1 cellular context compared by ENCODE assay signal in the genomic region with DNA sequence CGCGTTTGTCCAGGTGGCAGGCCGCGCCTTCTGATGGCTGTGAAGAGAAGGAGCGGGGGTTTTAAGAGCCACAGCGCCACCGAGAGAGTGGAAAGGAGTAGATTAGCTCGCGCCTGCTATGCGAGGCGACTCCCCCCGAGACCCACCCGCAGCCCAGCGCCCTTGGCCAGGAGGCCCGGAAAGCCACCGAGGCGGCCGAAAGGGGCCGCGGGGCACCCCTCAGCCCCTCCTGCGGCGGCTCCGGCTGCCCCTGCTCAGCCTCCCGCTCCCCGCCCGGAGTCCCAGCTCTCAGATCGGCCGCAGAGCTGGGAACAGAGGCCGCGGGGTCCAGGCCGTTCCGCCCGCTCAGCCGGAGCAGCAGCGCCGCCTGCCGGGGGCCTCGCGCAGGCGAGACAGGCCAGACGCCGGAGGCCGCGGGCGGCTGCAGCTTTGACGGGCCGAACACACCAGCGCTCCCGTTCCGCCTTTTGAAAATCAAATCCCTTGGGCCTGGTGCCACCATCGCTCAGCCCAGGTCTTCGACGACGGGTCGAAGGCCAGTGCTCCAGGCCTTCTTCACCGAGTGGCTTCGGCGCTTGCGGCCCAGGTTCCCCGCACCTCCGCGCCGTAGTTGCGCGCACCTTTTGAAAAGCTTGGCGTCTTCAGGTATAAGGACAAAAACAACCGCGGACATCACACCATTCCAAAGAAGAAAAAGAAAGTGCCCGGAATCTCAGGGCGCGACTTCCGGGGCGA.
TF ChIP-seq lines count a peak whose summit lies in the region.

No MANE protein-coding gene starts in this region.

TF ChIP-seq in HepG2, 621 proteins besides CTCF, POLR2A, EP300 and RAD21 (continues in another document):
- no peak for TF ChIP-seq ZC3H4 (CRISPR knock-in tag; IDR thresholded peaks at IDR 0.05; ENCODE audit: borderline replicate concordance)
- peak; percentile 25; the same call in 1 of the 2 replicates for TF ChIP-seq ZGPAT (CRISPR knock-in tag; IDR thresholded peaks at IDR 0.05)
- TF ChIP-seq ZNF251 (CRISPR knock-in tag; IDR thresholded peaks at IDR 0.05): no peak
- TF ChIP-seq, protein P1, sequence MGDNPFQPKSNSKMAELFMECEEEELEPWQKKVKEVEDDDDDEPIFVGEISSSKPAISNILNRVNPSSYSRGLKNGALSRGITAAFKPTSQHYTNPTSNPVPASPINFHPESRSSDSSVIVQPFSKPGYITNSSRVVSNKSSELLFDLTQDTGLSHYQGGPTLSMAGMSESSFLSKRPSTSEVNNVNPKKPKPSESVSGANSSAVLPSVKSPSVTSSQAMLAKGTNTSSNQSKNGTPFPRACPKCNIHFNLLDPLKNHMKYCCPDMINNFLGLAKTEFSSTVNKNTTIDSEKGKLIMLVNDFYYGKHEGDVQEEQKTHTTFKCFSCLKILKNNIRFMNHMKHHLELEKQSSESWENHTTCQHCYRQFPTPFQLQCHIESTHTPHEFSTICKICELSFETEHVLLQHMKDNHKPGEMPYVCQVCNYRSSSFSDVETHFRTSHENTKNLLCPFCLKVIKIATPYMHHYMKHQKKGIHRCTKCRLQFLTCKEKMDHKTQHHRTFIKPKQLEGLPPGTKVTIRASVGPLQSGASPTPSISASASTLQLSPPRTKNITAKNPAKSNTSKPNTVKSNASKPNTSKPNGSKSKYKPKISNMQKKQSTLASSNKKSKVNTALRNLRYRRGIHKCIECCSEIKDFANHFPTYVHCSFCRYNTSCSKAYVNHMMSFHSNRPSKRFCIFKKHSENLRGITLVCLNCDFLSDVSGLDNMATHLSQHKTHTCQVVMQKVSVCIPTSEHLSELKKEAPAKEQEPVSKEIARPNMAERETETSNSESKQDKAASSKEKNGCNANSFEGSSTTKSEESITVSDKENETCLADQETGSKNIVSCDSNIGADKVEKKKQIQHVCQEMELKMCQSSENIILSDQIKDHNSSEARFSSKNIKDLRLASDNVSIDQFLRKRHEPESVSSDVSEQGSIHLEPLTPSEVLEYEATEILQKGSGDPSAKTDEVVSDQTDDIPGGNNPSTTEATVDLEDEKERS (CRISPR knock-in tag; IDR thresholded peaks at IDR 0.05): no peak
- TF ChIP-seq HNRNPLL (IDR thresholded peaks at IDR 0.05; ENCODE audit: low read depth, low read length, poor library complexity, severe bottlenecking): peak; percentile 33
- TF ChIP-seq SALL1 (CRISPR knock-in tag; IDR thresholded peaks at IDR 0.05): 0 out of 2 replicates have a peak, but pooled peaks have one; percentile 16
- TF ChIP-seq NONO (IDR thresholded peaks at IDR 0.05): no peak
- 0 out of 2 replicates have a peak, but pooled peaks have one; percentile 17 for TF ChIP-seq NONO (CRISPR knock-in tag; conservative IDR thresholded peaks at IDR 0.05)
- TF ChIP-seq YY1 (IDR thresholded peaks at IDR 0.05; ENCODE audit: insufficient read depth, insufficient replicate concordance, low read depth, low read length): peak; percentile 33
- TF ChIP-seq MTA1 (CRISPR knock-in tag; IDR thresholded peaks at IDR 0.05; ENCODE audit: borderline replicate concordance): 0 out of 2 replicates have a peak, but pooled peaks have one; percentile 23
- peak; percentile 50; the same call in 1 of the 2 replicates for TF ChIP-seq GABPB1 (CRISPR knock-in tag; IDR thresholded peaks at IDR 0.05)
- TF ChIP-seq DDIT3 (CRISPR knock-in tag; IDR thresholded peaks at IDR 0.05): no peak
- peak; percentile 71 for TF ChIP-seq STAG1 (CRISPR knock-in tag; IDR thresholded peaks at IDR 0.05)
- TF ChIP-seq, protein P2, sequence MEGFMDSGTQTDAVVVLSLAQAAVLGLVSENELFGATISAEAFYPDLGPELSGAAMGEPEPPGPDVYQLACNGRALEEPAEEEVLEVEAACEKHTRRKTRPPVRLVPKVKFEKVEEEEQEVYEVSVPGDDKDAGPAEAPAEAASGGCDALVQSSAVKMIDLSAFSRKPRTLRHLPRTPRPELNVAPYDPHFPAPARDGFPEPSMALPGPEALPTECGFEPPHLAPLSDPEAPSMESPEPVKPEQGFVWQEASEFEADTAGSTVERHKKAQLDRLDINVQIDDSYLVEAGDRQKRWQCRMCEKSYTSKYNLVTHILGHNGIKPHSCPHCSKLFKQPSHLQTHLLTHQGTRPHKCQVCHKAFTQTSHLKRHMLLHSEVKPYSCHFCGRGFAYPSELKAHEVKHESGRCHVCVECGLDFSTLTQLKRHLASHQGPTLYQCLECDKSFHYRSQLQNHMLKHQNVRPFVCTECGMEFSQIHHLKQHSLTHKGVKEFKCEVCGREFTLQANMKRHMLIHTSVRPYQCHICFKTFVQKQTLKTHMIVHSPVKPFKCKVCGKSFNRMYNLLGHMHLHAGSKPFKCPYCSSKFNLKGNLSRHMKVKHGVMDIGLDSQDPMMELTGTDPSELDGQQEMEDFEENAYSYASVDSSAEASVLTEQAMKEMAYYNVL (CRISPR knock-in tag; IDR thresholded peaks at IDR 0.05; ENCODE audit: borderline replicate concordance): 0 out of 2 replicates have a peak, but pooled peaks have one; percentile 11
- TF ChIP-seq, protein P3, sequence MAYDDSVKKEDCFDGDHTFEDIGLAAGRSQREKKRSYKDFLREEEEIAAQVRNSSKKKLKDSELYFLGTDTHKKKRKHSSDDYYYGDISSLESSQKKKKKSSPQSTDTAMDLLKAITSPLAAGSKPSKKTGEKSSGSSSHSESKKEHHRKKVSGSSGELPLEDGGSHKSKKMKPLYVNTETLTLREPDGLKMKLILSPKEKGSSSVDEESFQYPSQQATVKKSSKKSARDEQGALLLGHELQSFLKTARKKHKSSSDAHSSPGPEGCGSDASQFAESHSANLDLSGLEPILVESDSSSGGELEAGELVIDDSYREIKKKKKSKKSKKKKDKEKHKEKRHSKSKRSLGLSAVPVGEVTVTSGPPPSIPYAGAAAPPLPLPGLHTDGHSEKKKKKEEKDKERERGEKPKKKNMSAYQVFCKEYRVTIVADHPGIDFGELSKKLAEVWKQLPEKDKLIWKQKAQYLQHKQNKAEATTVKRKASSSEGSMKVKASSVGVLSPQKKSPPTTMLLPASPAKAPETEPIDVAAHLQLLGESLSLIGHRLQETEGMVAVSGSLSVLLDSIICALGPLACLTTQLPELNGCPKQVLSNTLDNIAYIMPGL (CRISPR knock-in tag; IDR thresholded peaks at IDR 0.05; ENCODE audit: borderline replicate concordance in 1 of 2, low read depth in 1 of 2): peak in 1 of 2 experiments; percentile 74; a peak in 2 of 4 replicates
- no peak for TF ChIP-seq ZC3H13 (CRISPR knock-in tag; IDR thresholded peaks at IDR 0.05)
- TF ChIP-seq, protein P4, sequence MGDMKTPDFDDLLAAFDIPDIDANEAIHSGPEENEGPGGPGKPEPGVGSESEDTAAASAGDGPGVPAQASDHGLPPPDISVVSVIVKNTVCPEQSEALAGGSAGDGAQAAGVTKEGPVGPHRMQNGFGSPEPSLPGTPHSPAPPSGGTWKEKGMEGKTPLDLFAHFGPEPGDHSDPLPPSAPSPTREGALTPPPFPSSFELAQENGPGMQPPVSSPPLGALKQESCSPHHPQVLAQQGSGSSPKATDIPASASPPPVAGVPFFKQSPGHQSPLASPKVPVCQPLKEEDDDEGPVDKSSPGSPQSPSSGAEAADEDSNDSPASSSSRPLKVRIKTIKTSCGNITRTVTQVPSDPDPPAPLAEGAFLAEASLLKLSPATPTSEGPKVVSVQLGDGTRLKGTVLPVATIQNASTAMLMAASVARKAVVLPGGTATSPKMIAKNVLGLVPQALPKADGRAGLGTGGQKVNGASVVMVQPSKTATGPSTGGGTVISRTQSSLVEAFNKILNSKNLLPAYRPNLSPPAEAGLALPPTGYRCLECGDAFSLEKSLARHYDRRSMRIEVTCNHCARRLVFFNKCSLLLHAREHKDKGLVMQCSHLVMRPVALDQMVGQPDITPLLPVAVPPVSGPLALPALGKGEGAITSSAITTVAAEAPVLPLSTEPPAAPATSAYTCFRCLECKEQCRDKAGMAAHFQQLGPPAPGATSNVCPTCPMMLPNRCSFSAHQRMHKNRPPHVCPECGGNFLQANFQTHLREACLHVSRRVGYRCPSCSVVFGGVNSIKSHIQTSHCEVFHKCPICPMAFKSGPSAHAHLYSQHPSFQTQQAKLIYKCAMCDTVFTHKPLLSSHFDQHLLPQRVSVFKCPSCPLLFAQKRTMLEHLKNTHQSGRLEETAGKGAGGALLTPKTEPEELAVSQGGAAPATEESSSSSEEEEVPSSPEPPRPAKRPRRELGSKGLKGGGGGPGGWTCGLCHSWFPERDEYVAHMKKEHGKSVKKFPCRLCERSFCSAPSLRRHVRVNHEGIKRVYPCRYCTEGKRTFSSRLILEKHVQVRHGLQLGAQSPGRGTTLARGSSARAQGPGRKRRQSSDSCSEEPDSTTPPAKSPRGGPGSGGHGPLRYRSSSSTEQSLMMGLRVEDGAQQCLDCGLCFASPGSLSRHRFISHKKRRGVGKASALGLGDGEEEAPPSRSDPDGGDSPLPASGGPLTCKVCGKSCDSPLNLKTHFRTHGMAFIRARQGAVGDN (CRISPR knock-in tag; IDR thresholded peaks at IDR 0.05): peak; percentile 38; the same call in 1 of the 2 replicates
- TF ChIP-seq XRCC5 (optimal IDR thresholded peaks at IDR 0.05; ENCODE audit: low read length): peak; percentile 40
- no peak for TF ChIP-seq ZNF276 (CRISPR knock-in tag; IDR thresholded peaks at IDR 0.05; ENCODE audit: low read depth)
- peak; percentile 38; the same call in 1 of the 2 replicates for TF ChIP-seq RBFOX2 (IDR thresholded peaks at IDR 0.05; ENCODE audit: low read depth, low read length)
- TF ChIP-seq, protein P5, sequence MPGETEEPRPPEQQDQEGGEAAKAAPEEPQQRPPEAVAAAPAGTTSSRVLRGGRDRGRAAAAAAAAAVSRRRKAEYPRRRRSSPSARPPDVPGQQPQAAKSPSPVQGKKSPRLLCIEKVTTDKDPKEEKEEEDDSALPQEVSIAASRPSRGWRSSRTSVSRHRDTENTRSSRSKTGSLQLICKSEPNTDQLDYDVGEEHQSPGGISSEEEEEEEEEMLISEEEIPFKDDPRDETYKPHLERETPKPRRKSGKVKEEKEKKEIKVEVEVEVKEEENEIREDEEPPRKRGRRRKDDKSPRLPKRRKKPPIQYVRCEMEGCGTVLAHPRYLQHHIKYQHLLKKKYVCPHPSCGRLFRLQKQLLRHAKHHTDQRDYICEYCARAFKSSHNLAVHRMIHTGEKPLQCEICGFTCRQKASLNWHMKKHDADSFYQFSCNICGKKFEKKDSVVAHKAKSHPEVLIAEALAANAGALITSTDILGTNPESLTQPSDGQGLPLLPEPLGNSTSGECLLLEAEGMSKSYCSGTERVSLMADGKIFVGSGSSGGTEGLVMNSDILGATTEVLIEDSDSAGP (CRISPR knock-in tag; IDR thresholded peaks at IDR 0.05; ENCODE audit: borderline replicate concordance): 0 out of 2 replicates have a peak, but pooled peaks have one; percentile 19
- no peak for TF ChIP-seq SKI (IDR thresholded peaks at IDR 0.05; ENCODE audit: partially characterized antibody)
- no peak for TF ChIP-seq SNAI1 (CRISPR knock-in tag; IDR thresholded peaks at IDR 0.05; ENCODE audit: borderline replicate concordance)
- TF ChIP-seq ZNF777 (CRISPR knock-in tag; IDR thresholded peaks at IDR 0.05): peak; percentile 58
- TF ChIP-seq, protein P6, sequence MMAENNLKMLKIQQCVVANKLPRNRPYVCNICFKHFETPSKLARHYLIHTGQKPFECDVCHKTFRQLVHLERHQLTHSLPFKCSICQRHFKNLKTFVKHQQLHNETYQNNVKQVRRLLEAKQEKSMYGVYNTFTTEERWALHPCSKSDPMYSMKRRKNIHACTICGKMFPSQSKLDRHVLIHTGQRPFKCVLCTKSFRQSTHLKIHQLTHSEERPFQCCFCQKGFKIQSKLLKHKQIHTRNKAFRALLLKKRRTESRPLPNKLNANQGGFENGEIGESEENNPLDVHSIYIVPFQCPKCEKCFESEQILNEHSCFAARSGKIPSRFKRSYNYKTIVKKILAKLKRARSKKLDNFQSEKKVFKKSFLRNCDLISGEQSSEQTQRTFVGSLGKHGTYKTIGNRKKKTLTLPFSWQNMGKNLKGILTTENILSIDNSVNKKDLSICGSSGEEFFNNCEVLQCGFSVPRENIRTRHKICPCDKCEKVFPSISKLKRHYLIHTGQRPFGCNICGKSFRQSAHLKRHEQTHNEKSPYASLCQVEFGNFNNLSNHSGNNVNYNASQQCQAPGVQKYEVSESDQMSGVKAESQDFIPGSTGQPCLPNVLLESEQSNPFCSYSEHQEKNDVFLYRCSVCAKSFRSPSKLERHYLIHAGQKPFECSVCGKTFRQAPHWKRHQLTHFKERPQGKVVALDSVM (CRISPR knock-in tag; IDR thresholded peaks at IDR 0.05): peak; percentile 61
- no peak for TF ChIP-seq AGO1 (IDR thresholded peaks at IDR 0.05; ENCODE audit: low read depth, low read length, poor library complexity, severe bottlenecking)
- TF ChIP-seq KAT2B (IDR thresholded peaks at IDR 0.05; ENCODE audit: borderline replicate concordance, low read depth, low read length): no peak
- TF ChIP-seq KDM2A (CRISPR knock-in tag; IDR thresholded peaks at IDR 0.05; ENCODE audit: borderline replicate concordance, low read depth): peak; percentile 41; the same call in 1 of the 2 replicates
- no peak for TF ChIP-seq HIVEP1 (CRISPR knock-in tag; IDR thresholded peaks at IDR 0.05)
- TF ChIP-seq ZNF275 (CRISPR knock-in tag; IDR thresholded peaks at IDR 0.05; ENCODE audit: borderline replicate concordance): no peak
- TF ChIP-seq ZNF136 (CRISPR knock-in tag; IDR thresholded peaks at IDR 0.05; ENCODE audit: low read depth): no peak
